31 cellular contexts compared by ENCODE assay signal in genomic region chr4:108411836-108412235, GRCh38.
"Had no signal": no experiment of that assay in that cellular context is flagged by ENCODE, and none has a peak within 500 bp of the region (broad histone marks: within the 10 kb centered on the region; RNA-seq: fewer than 3 reads in every experiment).

No MANE protein-coding gene starts in this region.

- H3K27me3 ChIP-seq: brain microvascular endothelial cell, gastrocnemius medialis had no signal

- H3K9me3 ChIP-seq: gastrocnemius medialis, heart left ventricle had no signal

- DNase-seq: activated CD4-positive, alpha-beta memory T cell treated with anti-CD3 and anti-CD28 coated beads, Interleukin-2, amount 10 ng/mL, durations not matched to agents 7 days and 5 days; activated CD4-positive, alpha-beta T cell treated with anti-CD3 and anti-CD28 coated beads for 36 hours; activated CD4-positive, alpha-beta T cell treated with anti-CD3 and anti-CD28 coated beads, Interleukin-2, amount 10 ng/mL, durations not matched to agents 24 days and 14 days; activated CD4-positive, alpha-beta T cell treated with anti-CD3 and anti-CD28 coated beads, Interleukin-2, amount 50 U/mL, for 4 hours; activated CD4-positive, CD25-positive, alpha-beta regulatory T cell; activated CD4-positive, CD25-positive, alpha-beta regulatory T cell treated with anti-CD3 and anti-CD28 coated beads, Interleukin-2, amount 50 U/mL, for 72 hours; activated CD8-positive, alpha-beta memory T cell treated with anti-CD3 and anti-CD28 coated beads, Interleukin-2, amount 50 U/mL, for 48 hours; activated gamma-delta T cell; activated naive CD4-positive, alpha-beta T cell; activated naive CD4-positive, alpha-beta T cell treated with anti-CD3 and anti-CD28 coated beads, Interleukin-2, amount 10 ng/mL, durations not matched to agents 7 days and 5 days; activated T-cell treated with anti-CD3 and anti-CD28 coated beads for 4 hours; activated T-cell treated with anti-CD3 and anti-CD28 coated beads, Interleukin-2, amount 50 U/mL, for 24 hours; activated T-cell treated with anti-CD3 and anti-CD28 coated beads, Interleukin-2, amount 50 U/mL, for 72 hours; amniotic stem cell; anterior cingulate cortex; brain microvascular endothelial cell; dorsolateral prefrontal cortex; effector memory CD4-positive, alpha-beta T cell; endodermal cell; foreskin keratinocyte; gastrocnemius medialis; glutamatergic neuron; heart left ventricle; T-helper 2 cell had no signal

- H3K4me1 ChIP-seq: foreskin keratinocyte, gastrocnemius medialis, heart left ventricle had no signal

- H3K27ac ChIP-seq: brain microvascular endothelial cell, coronary artery, dorsolateral prefrontal cortex, foreskin keratinocyte, gastrocnemius medialis, heart left ventricle had no signal

- H3K27me3 Mint-ChIP-seq: activated CD4-positive, alpha-beta T cell treated with anti-CD3 and anti-CD28 coated beads for 36 hours; activated T-cell treated with anti-CD3 and anti-CD28 coated beads, Interleukin-2, amount 50 U/mL, for 24 hours; dendritic cell treated with granulocyte-macrophage colony-stimulating factor and Interleukin-4, amounts not matched to agents 40 ng/mL and 50 ng/mL, for 4 days had no signal

- H3K4me3 Mint-ChIP-seq: activated CD4-positive, alpha-beta memory T cell treated with anti-CD3 and anti-CD28 coated beads, Interleukin-2, amount 10 ng/mL, durations not matched to agents 7 days and 5 days; activated CD4-positive, alpha-beta T cell treated with anti-CD3 and anti-CD28 coated beads for 36 hours; activated CD4-positive, alpha-beta T cell treated with anti-CD3 and anti-CD28 coated beads, Interleukin-2, amount 10 ng/mL, durations not matched to agents 24 days and 14 days; activated naive CD4-positive, alpha-beta T cell treated with anti-CD3 and anti-CD28 coated beads, Interleukin-2, amount 10 ng/mL, durations not matched to agents 7 days and 5 days; activated T-cell treated with anti-CD3 and anti-CD28 coated beads, Interleukin-2, amount 50 U/mL, for 24 hours; activated T-cell treated with anti-CD3 and anti-CD28 coated beads, Interleukin-2, amount 50 U/mL, for 72 hours; central memory CD8-positive, alpha-beta T cell; dendritic cell treated with granulocyte-macrophage colony-stimulating factor and Interleukin-4, amounts not matched to agents 40 ng/mL and 50 ng/mL, for 4 days; endodermal cell had no signal

- FAIRE-seq: astrocyte, bronchial epithelial cell had no signal

- ATAC-seq: activated CD4-positive, alpha-beta T cell treated with anti-CD3 and anti-CD28 coated beads for 36 hours; activated naive CD4-positive, alpha-beta T cell treated with anti-CD3 and anti-CD28 coated beads, Interleukin-2, amount 50 U/mL, for 72 hours; activated T-cell treated with anti-CD3 and anti-CD28 coated beads, Interleukin-2, amount 50 U/mL, for 72 hours; esophagus mucosa; foreskin keratinocyte; gastrocnemius medialis; heart left ventricle had no signal

- H3K4me1 Mint-ChIP-seq: activated CD4-positive, alpha-beta memory T cell treated with anti-CD3 and anti-CD28 coated beads, Interleukin-2, amount 10 ng/mL, durations not matched to agents 7 days and 5 days; activated CD4-positive, alpha-beta T cell treated with anti-CD3 and anti-CD28 coated beads, Interleukin-2, amount 10 ng/mL, durations not matched to agents 24 days and 14 days; activated naive CD4-positive, alpha-beta T cell treated with anti-CD3 and anti-CD28 coated beads, Interleukin-2, amount 10 ng/mL, durations not matched to agents 7 days and 5 days; central memory CD8-positive, alpha-beta T cell had no signal

- H3K27ac Mint-ChIP-seq: activated CD4-positive, alpha-beta memory T cell treated with anti-CD3 and anti-CD28 coated beads, Interleukin-2, amount 10 ng/mL, durations not matched to agents 7 days and 5 days; activated CD4-positive, alpha-beta T cell treated with anti-CD3 and anti-CD28 coated beads for 36 hours; activated CD4-positive, alpha-beta T cell treated with anti-CD3 and anti-CD28 coated beads, Interleukin-2, amount 10 ng/mL, durations not matched to agents 24 days and 14 days; activated naive CD4-positive, alpha-beta T cell treated with anti-CD3 and anti-CD28 coated beads, Interleukin-2, amount 10 ng/mL, durations not matched to agents 7 days and 5 days; activated naive CD4-positive, alpha-beta T cell treated with anti-CD3 and anti-CD28 coated beads, Interleukin-2, amount 50 U/mL, for 72 hours; activated T-cell treated with anti-CD3 and anti-CD28 coated beads, Interleukin-2, amount 50 U/mL, for 24 hours; activated T-cell treated with anti-CD3 and anti-CD28 coated beads, Interleukin-2, amount 50 U/mL, for 72 hours; dendritic cell treated with granulocyte-macrophage colony-stimulating factor and Interleukin-4, amounts not matched to agents 40 ng/mL and 50 ng/mL, for 4 days; endodermal cell had no signal

- H3K36me3 ChIP-seq: brain microvascular endothelial cell, gastrocnemius medialis, heart left ventricle had no signal

- H3K4me3 ChIP-seq: coronary artery, dorsolateral prefrontal cortex, gastrocnemius medialis, heart left ventricle had no signal

- H3K9me3 Mint-ChIP-seq: activated naive CD4-positive, alpha-beta T cell treated with anti-CD3 and anti-CD28 coated beads, Interleukin-2, amount 10 ng/mL, durations not matched to agents 7 days and 5 days; activated T-cell treated with anti-CD3 and anti-CD28 coated beads, Interleukin-2, amount 50 U/mL, for 24 hours; central memory CD8-positive, alpha-beta T cell; dendritic cell treated with granulocyte-macrophage colony-stimulating factor and Interleukin-4, amounts not matched to agents 40 ng/mL and 50 ng/mL, for 4 days had no signal
